ENCODE assay signal across 19 cellular contexts in the genomic region with DNA sequence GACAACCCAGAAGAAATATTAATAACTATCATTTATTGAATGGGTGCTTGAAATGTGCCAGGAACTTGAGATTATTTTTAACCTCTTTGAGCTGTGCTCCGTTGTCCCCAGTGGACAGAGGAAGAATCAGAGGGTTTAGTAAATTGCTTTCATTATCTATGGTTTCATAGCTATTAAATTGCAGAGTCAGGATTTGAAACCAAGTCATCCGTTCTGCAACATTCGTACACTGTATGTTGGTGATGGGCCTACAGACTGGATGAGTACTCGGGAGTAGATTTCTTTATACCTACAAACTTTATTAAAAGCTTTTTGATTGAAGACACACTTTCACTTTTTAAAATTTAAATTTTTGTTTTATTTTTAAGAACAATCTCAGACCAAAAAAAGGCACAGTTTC. TPM values are rescaled to one million over a fixed set of nuclear protein-coding genes. Genes with fewer than 3 reads are reported as not detected.
A peak's percentile ranks its signal among the peaks of the same experiment; 100 is the strongest.
DNase-seq lines count a peak whose midpoint lies in the region; ATAC-seq and TF ChIP-seq lines count a peak whose summit lies in the region.
"Had no signal": no experiment of that assay in that cellular context is flagged by ENCODE, and none has a peak within 500 bp of the region (broad histone marks: within the 10 kb centered on the region; RNA-seq: fewer than 3 reads in every experiment).

No MANE protein-coding gene starts in this region.

- H3K27me3 Mint-ChIP-seq in activated CD8-positive, alpha-beta memory T cell treated with anti-CD3 and anti-CD28 coated beads, Interleukin-2, amount 10 ng/mL, durations not matched to agents 7 days and 5 days = no peaks in the 10 kb centered on the region
- H3K27me3 Mint-ChIP-seq in neural crest cell (ENCODE audit: low read depth) = no peaks in the 10 kb centered on the region
- H3K27me3 Mint-ChIP-seq: activated naive CD8-positive, alpha-beta T cell treated with anti-CD3 and anti-CD28 coated beads for 36 hours; T-cell had no signal

- CTCF ChIA-PET in activated CD8-positive, alpha-beta memory T cell treated with anti-CD3 and anti-CD28 coated beads, Interleukin-2, amount 10 ng/mL, durations not matched to agents 7 days and 5 days (lab: Charles Lee) = interaction anchor here (0.8 kb wide), 1 partner anchor 13 kb away, joined by 3 read pairs; no protein-coding TSS in a partner anchor

- peak overlapping the region; percentile 20 for H3K4me3 ChIP-seq in endocrine pancreas (ENCODE audit: control insufficient read depth, insufficient read depth, low read length)
- H3K4me3 ChIP-seq: PC-9, skin epidermis had no signal

- H3K4me1 Mint-ChIP-seq in activated CD8-positive, alpha-beta memory T cell treated with anti-CD3 and anti-CD28 coated beads, Interleukin-2, amount 10 ng/mL, durations not matched to agents 7 days and 5 days = peaks cover 30% of the 10 kb centered on the region
- peaks cover 64% of the 10 kb centered on the region for H3K4me1 Mint-ChIP-seq in neural crest cell

- no peak overlapping the region for H3K27ac ChIP-seq in substantia nigra (ENCODE audit: low read depth, low read length, poor library complexity, severe bottlenecking)
- H3K27ac ChIP-seq: PC-9, skin epidermis had no signal

- peaks cover 15% of the 10 kb centered on the region for H3K4me1 ChIP-seq in endocrine pancreas (ENCODE audit: control insufficient read depth, insufficient read depth, low read length)

- H3K27ac Mint-ChIP-seq in activated CD8-positive, alpha-beta memory T cell treated with anti-CD3 and anti-CD28 coated beads, Interleukin-2, amount 10 ng/mL, durations not matched to agents 7 days and 5 days = peak overlapping the region; percentile 11
- H3K27ac Mint-ChIP-seq in neural crest cell (ENCODE audit: unreplicated experiment) = no peak overlapping the region
- H3K27ac Mint-ChIP-seq: activated naive CD8-positive, alpha-beta T cell treated with anti-CD3 and anti-CD28 coated beads for 36 hours; CD8-positive, alpha-beta T cell; T-cell had no signal

- no peaks in the 10 kb centered on the region for H3K36me3 ChIP-seq in endocrine pancreas (ENCODE audit: control insufficient read depth, insufficient read depth, low read length)

- H3K9me3 ChIP-seq in endocrine pancreas (ENCODE audit: control insufficient read depth, low read length) = no peaks in the 10 kb centered on the region

- no peaks in the 10 kb centered on the region for H3K27me3 ChIP-seq in endocrine pancreas (ENCODE audit: control insufficient read depth, insufficient read depth, low read length)

- H3K4me3 Mint-ChIP-seq in activated CD8-positive, alpha-beta memory T cell treated with anti-CD3 and anti-CD28 coated beads, Interleukin-2, amount 10 ng/mL, durations not matched to agents 7 days and 5 days = no peak overlapping the region
- H3K4me3 Mint-ChIP-seq in neural crest cell = no peak overlapping the region
- H3K4me3 Mint-ChIP-seq: activated naive CD8-positive, alpha-beta T cell treated with anti-CD3 and anti-CD28 coated beads for 36 hours; CD8-positive, alpha-beta T cell; T-cell had no signal

- TF ChIP-seq CTCF in neural crest cell (conservative IDR thresholded peaks at IDR 0.05) = peak; percentile 25

- H3K36me3 Mint-ChIP-seq in activated CD8-positive, alpha-beta memory T cell treated with anti-CD3 and anti-CD28 coated beads, Interleukin-2, amount 10 ng/mL, durations not matched to agents 7 days and 5 days = peaks cover 46% of the 10 kb centered on the region
- H3K36me3 Mint-ChIP-seq in neural crest cell (ENCODE audit: low read depth) = peaks cover 36% of the 10 kb centered on the region

- H3K9ac ChIP-seq in endocrine pancreas (ENCODE audit: control insufficient read depth, insufficient read depth, low read length) = no peak overlapping the region

- no peak for DNase-seq in activated CD8-positive, alpha-beta memory T cell treated with anti-CD3 and anti-CD28 coated beads, Interleukin-2, amount 10 ng/mL, durations not matched to agents 7 days and 5 days
- DNase-seq in activated CD8-positive, alpha-beta memory T cell treated with anti-CD3 and anti-CD28 coated beads, Interleukin-2, amount 50 U/mL, for 48 hours = no peak
- DNase-seq in OCI-M1 (lab: John Stamatoyannopoulos, UW) = peak; percentile 64
- no peak for DNase-seq in neural crest cell (ENCODE audit: low read depth, low spot score)
- no peak for DNase-seq in substantia nigra (lab: John Stamatoyannopoulos, UW)
- DNase-seq in stimulated activated CD4-positive, alpha-beta T cell treated with anti-CD3 and anti-CD28 coated beads, Interleukin-2, amount 100 ng/mL, for 48 hours = no peak
- DNase-seq: activated CD4-positive, alpha-beta T cell treated with anti-CD3 and anti-CD28 coated beads for 4 hours; activated naive CD8-positive, alpha-beta T cell treated with anti-CD3 and anti-CD28 coated beads for 36 hours; activated T-cell treated with anti-CD3 and anti-CD28 coated beads, Interleukin-2, amount 50 U/mL, for 1 hour; CD8-positive, alpha-beta T cell; mesendoderm; NCI-H1417 treated with DMSO at 0.1 percent for 48 hours; occipital lobe; PC-9; stimulated activated naive CD4-positive, alpha-beta T cell treated with Interleukin-2 at 50 U/mL for 16 hours; T-cell had no signal

- ATAC-seq in activated CD8-positive, alpha-beta memory T cell treated with anti-CD3 and anti-CD28 coated beads, Interleukin-2, amount 10 ng/mL, durations not matched to agents 7 days and 5 days = no peak
- ATAC-seq in HG02623 (IDR thresholded peaks at IDR 0.05; ENCODE audit: unreplicated experiment) = no peak
- ATAC-seq: CD8-positive, alpha-beta T cell; T-cell had no signal

- H3K9me3 Mint-ChIP-seq in activated CD8-positive, alpha-beta memory T cell treated with anti-CD3 and anti-CD28 coated beads, Interleukin-2, amount 10 ng/mL, durations not matched to agents 7 days and 5 days (ENCODE audit: low read depth) = no peaks in the 10 kb centered on the region
- H3K9me3 Mint-ChIP-seq in neural crest cell = no peaks in the 10 kb centered on the region
- H3K9me3 Mint-ChIP-seq: activated naive CD8-positive, alpha-beta T cell treated with anti-CD3 and anti-CD28 coated beads for 36 hours; CD8-positive, alpha-beta T cell; T-cell had no signal

RNA-seq across cellular contexts. Expression of gene HSD17B12, which starts 4.9 kb away (rescaled TPM):
- 10 to 100 TPM; 26.1 to 30.9 TPM for total RNA-seq in activated CD8-positive, alpha-beta memory T cell treated with anti-CD3 and anti-CD28 coated beads, Interleukin-2, amount 10 ng/mL, durations not matched to agents 7 days and 5 days
- total RNA-seq in neural crest cell = 111 and 116 TPM in 2 replicates
